Comparison of ENCODE assay signal across 12 cellular contexts in genomic region chr20:51354769-51355319, GRCh38.
DNase-seq lines count a peak whose midpoint lies in the region; TF ChIP-seq lines count a peak whose summit lies in the region.
"Had no signal": no experiment of that assay in that cellular context is flagged by ENCODE, and none has a peak within 500 bp of the region (broad histone marks: within the 10 kb centered on the region; RNA-seq: fewer than 3 reads in every experiment).

No MANE protein-coding gene starts in this region.

- H3K9me3 Mint-ChIP-seq in Caco-2 (ENCODE audit: unreplicated experiment): peaks cover 10% of the 10 kb centered on the region
- H3K9me3 Mint-ChIP-seq: central memory CD8-positive, alpha-beta T cell; T-cell had no signal

- DNase-seq in stimulated activated CD4-positive, alpha-beta T cell treated with anti-CD3 and anti-CD28 coated beads, Interleukin-1b, Interleukin-23, amount 100 ng/mL, for 48 hours: peak; percentile 8
- DNase-seq in stimulated activated CD4-positive, alpha-beta T cell treated with anti-CD3 and anti-CD28 coated beads, Interleukin-15, amount 100 ng/mL, for 24 hours: no peak
- DNase-seq in T1000 (lab: John Stamatoyannopoulos, UW) (peak; percentile 84), islet precursor cell (peak; percentile 63), NCI-H1436 (lab: John Stamatoyannopoulos, UW) (no peak), Caco-2 (no peak), NCI-H2107 (lab: John Stamatoyannopoulos, UW) (no peak), HEK293T (ENCODE audit: extremely low spot score) (no peak)
- DNase-seq: activated T-cell treated with anti-CD3 and anti-CD28 coated beads for 4 hours, KG1, T-cell had no signal

- CTCF ChIA-PET in Caco-2 (lab: Charles Lee): interaction anchor here (0.5 to 1.5 kb wide), 3 partner anchors 31 to 367 kb away, joined by 3 to 5 read pairs (median 4); no protein-coding TSS in a partner anchor
- CTCF ChIA-PET in HEK293T (lab: Yijun Ruan, JAX): interaction anchor here (1.4 kb wide), 1 partner anchor 367 kb away, joined by 4 read pairs; no protein-coding TSS in a partner anchor

- H3K36me3 ChIP-seq in Caco-2 (ENCODE audit: control insufficient read depth, insufficient read depth, low read length): no peaks in the 10 kb centered on the region

- no peaks in the 10 kb centered on the region for H3K9me3 ChIP-seq in Caco-2

- no TSS peak for BruUV-seq in Caco-2 (replicated peaks; lab: Mats Ljungman, UMichigan)

- H3K27ac Mint-ChIP-seq in Caco-2 (ENCODE audit: unreplicated experiment): no peak overlapping the region
- H3K27ac Mint-ChIP-seq: T-cell had no signal

- H3K4me3 ChIP-seq in Caco-2 (ENCODE audit: low read depth, low read length): no peak overlapping the region

- intact Hi-C loops in Caco-2 (cut with micrococcal nuclease; ENCODE audit: unreplicated experiment): no loop called here

- H3K27me3 Mint-ChIP-seq in Caco-2 (ENCODE audit: insufficient read depth, unreplicated experiment): peaks cover 12% of the 10 kb centered on the region
- H3K27me3 Mint-ChIP-seq: central memory CD8-positive, alpha-beta T cell; T-cell had no signal

- H3K4me1 Mint-ChIP-seq in Caco-2 (ENCODE audit: low read depth, unreplicated experiment): no peaks in the 10 kb centered on the region
- H3K4me1 Mint-ChIP-seq: T-cell had no signal

- H3K4me1 ChIP-seq in Caco-2: no peaks in the 10 kb centered on the region

- H3K27me3 ChIP-seq in Caco-2 (replicated peaks; ENCODE audit: control insufficient read depth, insufficient read depth, low read length): peaks cover 2% of the 10 kb centered on the region; the same call in 1 of the 2 replicates

- no peaks in the 10 kb centered on the region for H3K36me3 Mint-ChIP-seq in Caco-2 (ENCODE audit: insufficient read depth, unreplicated experiment)
- H3K36me3 Mint-ChIP-seq: T-cell had no signal

- POLR2A ChIA-PET in Caco-2 (lab: Charles Lee) (interaction anchor here (0.7 kb wide), 1 partner anchor 104 kb away, joined by 3 read pairs; no protein-coding TSS in a partner anchor), HEK293T (lab: Yijun Ruan, JAX) (no interaction called here)

- no peak overlapping the region for H3K4me3 Mint-ChIP-seq in Caco-2 (ENCODE audit: unreplicated experiment)
- H3K4me3 Mint-ChIP-seq: central memory CD8-positive, alpha-beta T cell; T-cell had no signal

- TF ChIP-seq CTCF in Caco-2 (IDR thresholded peaks at IDR 0.05; ENCODE audit: insufficient read depth in 1 of 2, low read depth in 1 of 2, low read length in 1 of 2, severe bottlenecking in 1 of 2, unreplicated experiment in 1 of 2): no peak

TF ChIP-seq in HEK293T, 16 proteins besides CTCF, POLR2A, EP300 and RAD21:
- TF ChIP-seq TARDBP (IDR thresholded peaks at IDR 0.05): no peak
- no peak for TF ChIP-seq L3MBTL2 (conservative IDR thresholded peaks at IDR 0.05)

Comparison
In these comparisons a context has a peak if more than half of its experiments do, and no peak if none do; other contexts are left out.
1. DNase-seq: peak in stimulated activated CD4-positive, alpha-beta T cell treated with anti-CD3 and anti-CD28 coated beads, Interleukin-1b, Interleukin-23, amount 100 ng/mL, for 48 hours (single experiment), T1000 (single experiment) and islet precursor cell (single experiment); none in stimulated activated CD4-positive, alpha-beta T cell treated with anti-CD3 and anti-CD28 coated beads, Interleukin-15, amount 100 ng/mL, for 24 hours (single experiment), NCI-H1436 (single experiment), Caco-2 (0 of 2), NCI-H2107 (single experiment) and HEK293T (single experiment).